In the genomic region with DNA sequence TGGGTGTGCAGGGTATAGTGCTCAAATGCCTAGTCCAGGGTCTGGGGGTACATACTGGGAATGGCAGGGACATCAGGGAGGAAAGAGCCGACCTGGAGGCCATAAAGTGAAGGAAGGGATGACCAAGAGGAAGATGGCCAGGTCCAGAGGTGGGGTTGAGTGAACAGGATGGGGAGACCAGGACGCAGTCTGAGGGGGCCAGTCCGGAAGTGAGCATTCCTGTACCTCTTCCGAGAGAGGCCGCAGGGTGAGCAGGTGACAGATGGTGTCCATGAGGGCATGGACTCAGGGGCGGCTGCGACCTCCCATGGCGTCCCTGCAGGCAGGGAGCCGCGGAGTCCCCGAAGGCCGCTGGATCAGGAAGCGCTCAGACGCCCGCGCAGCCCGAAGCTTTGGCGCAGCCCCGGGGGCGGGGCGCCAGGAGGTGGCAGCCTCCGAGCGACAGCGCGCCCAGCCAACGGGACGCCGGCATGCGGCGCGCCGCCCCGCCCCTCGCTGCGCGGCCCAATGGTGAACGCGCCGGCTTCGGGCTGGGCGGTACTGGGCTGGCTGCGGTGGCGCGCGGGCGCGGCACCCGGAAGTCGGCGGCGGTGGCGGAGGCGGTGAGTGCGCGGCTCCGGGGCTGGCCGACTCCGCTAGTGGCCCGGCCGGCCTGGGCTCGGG, we compare ENCODE assay signal across 8 cellular contexts. TPM values are rescaled to one million over a fixed set of nuclear protein-coding genes. Genes with fewer than 3 reads are reported as not detected.
DNase-seq lines count a peak whose midpoint lies in the region; ATAC-seq and TF ChIP-seq lines count a peak whose summit lies in the region.

TANGO2 (plus strand) TSS at position 578 of the 663 bp plus-strand sequence. CDS start 15,689 bp downstream, outside the sequence.

- H3K4me3 ChIP-seq in Caco-2 (ENCODE audit: low read depth, low read length), result peak within 1 kb of the TSS; percentile 88

- POLR2A ChIA-PET in Caco-2 (lab: Charles Lee), result interaction anchor here (0.5 to 1.6 kb wide), 4 partner anchors 59 to 97 kb away, joined by 4 to 7 read pairs (median 4); partner anchors contain the start of genes DGCR8 and TRMT2A

- no peaks in the 10 kb centered on the region for H3K4me1 Mint-ChIP-seq in Caco-2 (ENCODE audit: low read depth, unreplicated experiment)

- CTCF ChIA-PET in Caco-2 (lab: Charles Lee), result interaction anchor here (0.6 to 1.6 kb wide), 2 partner anchors 51 to 67 kb away, joined by 4 read pairs; no protein-coding TSS in a partner anchor

- peak; percentile 64 for ATAC-seq in GM21515 (IDR thresholded peaks at IDR 0.05; ENCODE audit: unreplicated experiment)

- H3K27me3 Mint-ChIP-seq in Caco-2 (ENCODE audit: insufficient read depth, unreplicated experiment), result no peaks in the 10 kb centered on the region

- no peak for TF ChIP-seq CTCF in Caco-2 (IDR thresholded peaks at IDR 0.05; ENCODE audit: insufficient read depth in 1 of 2, low read depth in 1 of 2, low read length in 1 of 2, severe bottlenecking in 1 of 2, unreplicated experiment in 1 of 2)

- peaks cover 12% of the 10 kb centered on the region for H3K36me3 Mint-ChIP-seq in Caco-2 (ENCODE audit: insufficient read depth, unreplicated experiment)

- H3K9me3 Mint-ChIP-seq in Caco-2 (ENCODE audit: unreplicated experiment), result no peaks in the 10 kb centered on the region

- DNase-seq in Caco-2 (peak; percentile 89 to 97), HuH-7 (ENCODE audit: low spot score) (peak; percentile 98), OCI-M1 (lab: John Stamatoyannopoulos, UW) (peak; percentile 99), activated T-cell treated with anti-CD3 and anti-CD28 coated beads for 24 hours (ENCODE audit: low read depth) (peak; percentile 91), epithelial cell of prostate (ENCODE audit: low read depth, low spot score) (peak; percentile 43), mucosa of gallbladder (ENCODE audit: low spot score) (peak; percentile 96)
- DNase-seq in stimulated activated CD8-positive, alpha-beta memory T cell treated with anti-CD3 and anti-CD28 coated beads, Interleukin-4, amount 100 ng/mL, for 24 hours (ENCODE audit: low read depth), result peak; percentile 90

- no peaks in the 10 kb centered on the region; the same call in 1 of the 2 replicates for H3K36me3 ChIP-seq in Caco-2 (ENCODE audit: control insufficient read depth, insufficient read depth, low read length)

- no peaks in the 10 kb centered on the region for H3K9me3 ChIP-seq in Caco-2

- no peaks in the 10 kb centered on the region; the same call in 1 of the 2 replicates for H3K27me3 ChIP-seq in Caco-2 (replicated peaks; ENCODE audit: control insufficient read depth, insufficient read depth, low read length)

- no TSS peak for BruUV-seq in Caco-2 (replicated peaks; lab: Mats Ljungman, UMichigan)

- peaks cover 15% of the 10 kb centered on the region for H3K4me1 ChIP-seq in Caco-2

- peak within 1 kb of the TSS; percentile 83 for H3K4me3 Mint-ChIP-seq in Caco-2 (ENCODE audit: unreplicated experiment)

- intact Hi-C loops in Caco-2 (cut with micrococcal nuclease; ENCODE audit: unreplicated experiment), result loop anchor here (2.0 kb wide), 1 partner anchor 58 kb away; no protein-coding TSS in a partner anchor

- H3K27ac Mint-ChIP-seq in Caco-2 (ENCODE audit: unreplicated experiment), result peak within 1 kb of the TSS; percentile 77

- peak within 1 kb of the TSS; percentile 26 for H3K27ac ChIP-seq in epithelial cell of prostate

RNA-seq across cellular contexts. Expression of gene TANGO2, which starts in this region (rescaled TPM):
- 23.9 and 26.6 TPM in 2 replicates for total RNA-seq in Caco-2 (2022)
- 39.4 TPM for total RNA-seq in mucosa of gallbladder

Comparison
In these comparisons a context has a peak if more than half of its experiments do, and no peak if none do; other contexts are left out.
1. Peak in every context shown above with its lines: DNase-seq, ATAC-seq, H3K4me3 ChIP-seq and H3K27ac ChIP-seq.
2. DNase-seq: peak in every context shown above with its lines; median percentile 99 in OCI-M1; 98 in HuH-7; 96 in mucosa of gallbladder; 93 in Caco-2; 91 in activated T-cell treated with anti-CD3 and anti-CD28 coated beads for 24 hours; 90 in stimulated activated CD8-positive, alpha-beta memory T cell treated with anti-CD3 and anti-CD28 coated beads, Interleukin-4, amount 100 ng/mL, for 24 hours; 43 in epithelial cell of prostate.